Comparison of ENCODE assay signal across 15 cellular contexts in the genomic region with DNA sequence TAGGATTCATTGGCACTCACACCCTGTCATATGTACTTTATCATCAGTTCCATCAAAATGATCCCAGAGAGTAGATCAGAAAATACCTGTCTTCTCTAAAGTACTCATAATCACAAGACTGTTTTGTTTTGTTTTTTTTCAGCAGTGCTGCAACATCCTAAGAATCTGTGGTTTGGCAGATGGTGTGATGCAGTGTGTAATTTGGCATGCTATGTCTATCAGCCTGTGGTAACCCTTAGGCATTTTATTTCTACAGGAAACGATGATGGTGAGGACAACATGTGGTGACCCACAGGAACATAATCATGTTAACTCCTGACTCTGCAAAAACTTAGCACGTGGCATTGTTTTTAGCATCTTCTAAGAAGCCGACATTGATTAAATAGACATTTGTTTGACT.
DNase-seq lines count a peak whose midpoint lies in the region; ATAC-seq, FAIRE-seq and TF ChIP-seq lines count a peak whose summit lies in the region.
"Had no signal": no experiment of that assay in that cellular context is flagged by ENCODE, and none has a peak within 500 bp of the region (broad histone marks: within the 10 kb centered on the region; RNA-seq: fewer than 3 reads in every experiment).

No MANE protein-coding gene starts in this region.

- H3K4me3 Mint-ChIP-seq in osteocyte (ENCODE audit: unreplicated experiment): no peak overlapping the region
- H3K4me3 Mint-ChIP-seq in CD4-positive, alpha-beta memory T cell: no peak overlapping the region
- no peak overlapping the region for H3K4me3 Mint-ChIP-seq in CD4-positive, alpha-beta T cell
- H3K4me3 Mint-ChIP-seq: activated naive CD8-positive, alpha-beta T cell treated with anti-CD3 and anti-CD28 coated beads, Interleukin-2, amount 10 ng/mL, durations not matched to agents 7 days and 5 days; natural killer cell; type B pancreatic cell had no signal

- H3K27ac ChIP-seq in CD4-positive, alpha-beta memory T cell (ENCODE audit: low read depth, low read length): no peak overlapping the region
- H3K27ac ChIP-seq in CD4-positive, alpha-beta T cell (ENCODE audit: low read depth, low read length): no peak overlapping the region

- H3K27ac Mint-ChIP-seq in osteocyte (ENCODE audit: unreplicated experiment): peak overlapping the region; percentile 77
- H3K27ac Mint-ChIP-seq in CD4-positive, alpha-beta memory T cell: no peak overlapping the region
- no peak overlapping the region for H3K27ac Mint-ChIP-seq in CD4-positive, alpha-beta T cell
- H3K27ac Mint-ChIP-seq: activated naive CD8-positive, alpha-beta T cell treated with anti-CD3 and anti-CD28 coated beads, Interleukin-2, amount 10 ng/mL, durations not matched to agents 7 days and 5 days; natural killer cell; type B pancreatic cell had no signal

- peaks cover 0 to 2% of the 10 kb centered on the region in 2 donors for H3K9me3 ChIP-seq in CD4-positive, alpha-beta memory T cell (ENCODE audit: control insufficient read depth in 1 of 2, low read length in 2 of 2)
- peaks cover 3% of the 10 kb centered on the region for H3K9me3 ChIP-seq in CD4-positive, alpha-beta T cell (ENCODE audit: control insufficient read depth, low read length)

- H3K4me1 Mint-ChIP-seq in osteocyte (ENCODE audit: unreplicated experiment): peaks cover 54% of the 10 kb centered on the region
- H3K4me1 Mint-ChIP-seq in CD4-positive, alpha-beta memory T cell: no peaks in the 10 kb centered on the region
- H3K4me1 Mint-ChIP-seq in CD4-positive, alpha-beta T cell (ENCODE audit: low read depth): no peaks in the 10 kb centered on the region
- H3K4me1 Mint-ChIP-seq: activated naive CD8-positive, alpha-beta T cell treated with anti-CD3 and anti-CD28 coated beads, Interleukin-2, amount 10 ng/mL, durations not matched to agents 7 days and 5 days; natural killer cell had no signal

- H3K9me3 Mint-ChIP-seq in osteocyte (ENCODE audit: unreplicated experiment): peaks cover 13% of the 10 kb centered on the region
- H3K9me3 Mint-ChIP-seq in CD4-positive, alpha-beta memory T cell: peaks cover 0 to 15% (median 10%) of the 10 kb centered on the region in 8 donors
- H3K9me3 Mint-ChIP-seq in CD4-positive, alpha-beta T cell: peaks cover 16% of the 10 kb centered on the region

- no peak for ATAC-seq in CD4-positive, alpha-beta T cell (ENCODE audit: poor library complexity)
- ATAC-seq: natural killer cell had no signal

- DNase-seq in Daoy (ENCODE audit: low read depth) (peak; percentile 49), NCI-H69 (lab: John Stamatoyannopoulos, UW) (peak; percentile 63), bronchial epithelial cell (ENCODE audit: low read depth) (peak; percentile 59), osteocyte (ENCODE audit: extremely low spot score, unreplicated experiment) (no peak), NCI-H345 (lab: John Stamatoyannopoulos, UW) (no peak)
- DNase-seq in activated T-cell treated with anti-CD3 and anti-CD28 coated beads, Interleukin-2, amount 50 U/mL, for 1 hour: no peak
- no peak for DNase-seq in CD4-positive, alpha-beta memory T cell
- no peak for DNase-seq in CD4-positive, alpha-beta T cell
- DNase-seq: activated naive CD8-positive, alpha-beta T cell treated with anti-CD3 and anti-CD28 coated beads, Interleukin-2, amount 10 ng/mL, durations not matched to agents 7 days and 5 days; natural killer cell; NK-92 treated with Interleukin-12 subunit alpha and Interleukin-12 subunit beta, amount 100 ng/mL, for 24 hours; small intestine had no signal

- H3K4me1 ChIP-seq in CD4-positive, alpha-beta memory T cell (ENCODE audit: insufficient read depth, low read length): no peaks in the 10 kb centered on the region

- CTCF ChIA-PET in CD4-positive, alpha-beta memory T cell (lab: Charles Lee; ENCODE audit: partially characterized antibody): no interaction called here
- CTCF ChIA-PET in CD4-positive, alpha-beta T cell (lab: Charles Lee): no interaction called here

- POLR2A ChIA-PET in CD4-positive, alpha-beta memory T cell (lab: Charles Lee; ENCODE audit: partially characterized antibody): no interaction called here
- POLR2A ChIA-PET in CD4-positive, alpha-beta T cell (lab: Charles Lee): no interaction called here

- no peak overlapping the region for H3K4me3 ChIP-seq in bronchial epithelial cell (ENCODE audit: low read depth, low read length)
- no peak overlapping the region for H3K4me3 ChIP-seq in CD4-positive, alpha-beta memory T cell (ENCODE audit: low read length in 2 of 2)

- peaks cover 11% of the 10 kb centered on the region for H3K36me3 Mint-ChIP-seq in osteocyte (ENCODE audit: unreplicated experiment)
- no peaks in the 10 kb centered on the region for H3K36me3 Mint-ChIP-seq in CD4-positive, alpha-beta memory T cell
- H3K36me3 Mint-ChIP-seq in CD4-positive, alpha-beta T cell (ENCODE audit: low read depth): no peaks in the 10 kb centered on the region
- H3K36me3 Mint-ChIP-seq: activated naive CD8-positive, alpha-beta T cell treated with anti-CD3 and anti-CD28 coated beads, Interleukin-2, amount 10 ng/mL, durations not matched to agents 7 days and 5 days; natural killer cell; type B pancreatic cell had no signal

- no peaks in the 10 kb centered on the region for H3K36me3 ChIP-seq in bronchial epithelial cell (ENCODE audit: control insufficient read depth, insufficient read depth, low read length)
- H3K36me3 ChIP-seq in CD4-positive, alpha-beta memory T cell (ENCODE audit: insufficient read depth, low read length): no peaks in the 10 kb centered on the region

- TF ChIP-seq CTCF in bronchial epithelial cell (IDR thresholded peaks at IDR 0.05; ENCODE audit: insufficient read depth, low read length, severe bottlenecking) (no peak), osteocyte (IDR thresholded peaks at IDR 0.05) (no peak)
- TF ChIP-seq CTCF in CD4-positive, alpha-beta T cell (IDR thresholded peaks at IDR 0.05): no peak

- intact Hi-C loops in CD4-positive, alpha-beta memory T cell (cut with micrococcal nuclease): no loop called here
- intact Hi-C loops in CD4-positive, alpha-beta T cell (cut with DNase I, micrococcal nuclease): no loop called here

- FAIRE-seq in bronchial epithelial cell (lab: Jason Lieb, UNC): no peak
- FAIRE-seq: GM12892, islet of Langerhans, small intestine had no signal

- H3K27me3 ChIP-seq in bronchial epithelial cell (ENCODE audit: control insufficient read depth, insufficient read depth, low read length): no peaks in the 10 kb centered on the region
- no peaks in the 10 kb centered on the region for H3K27me3 ChIP-seq in CD4-positive, alpha-beta memory T cell (ENCODE audit: insufficient read depth, low read length)
- H3K27me3 ChIP-seq in CD4-positive, alpha-beta T cell (ENCODE audit: control insufficient read depth, insufficient read depth, low read length): no peaks in the 10 kb centered on the region

- no peaks in the 10 kb centered on the region for H3K27me3 Mint-ChIP-seq in osteocyte (ENCODE audit: unreplicated experiment)
- H3K27me3 Mint-ChIP-seq in CD4-positive, alpha-beta memory T cell: no peaks in the 10 kb centered on the region
- H3K27me3 Mint-ChIP-seq in CD4-positive, alpha-beta T cell: no peaks in the 10 kb centered on the region
- H3K27me3 Mint-ChIP-seq: activated naive CD8-positive, alpha-beta T cell treated with anti-CD3 and anti-CD28 coated beads, Interleukin-2, amount 10 ng/mL, durations not matched to agents 7 days and 5 days; type B pancreatic cell had no signal

Comparison
In these comparisons a context has a peak if more than half of its experiments do, and no peak if none do; other contexts are left out.
1. DNase-seq: peak in Daoy (single experiment), NCI-H69 (single experiment) and bronchial epithelial cell (single experiment); none in osteocyte (single experiment), activated T-cell treated with anti-CD3 and anti-CD28 coated beads, Interleukin-2, amount 50 U/mL, for 1 hour (single experiment), CD4-positive, alpha-beta memory T cell (0 of 5), CD4-positive, alpha-beta T cell (0 of 10) and NCI-H345 (single experiment).